In genomic region chr17:80862978-80863377, GRCh38 we compare ENCODE assay signal across 30 cellular contexts.
A peak's percentile ranks its signal among the peaks of the same experiment; 100 is the strongest.
DNase-seq lines count a peak whose midpoint lies in the region; ATAC-seq and TF ChIP-seq lines count a peak whose summit lies in the region.
"Had no signal": no experiment of that assay in that cellular context is flagged by ENCODE, and none has a peak within 500 bp of the region (broad histone marks: within the 10 kb centered on the region; RNA-seq: fewer than 3 reads in every experiment).

No MANE protein-coding gene starts in this region.

- H3K36me3 Mint-ChIP-seq in activated naive CD4-positive, alpha-beta T cell treated with anti-CD3 and anti-CD28 coated beads for 36 hours (ENCODE audit: low read depth): peaks cover 42% of the 10 kb centered on the region
- peaks cover 83% of the 10 kb centered on the region for H3K36me3 Mint-ChIP-seq in activated T-helper 2 cell treated with anti-CD3 and anti-CD28 coated beads, Interferon-gamma antibody, Interleukin-2, Interleukin-4, amounts not matched to agents 10 μg/mL and 5 μg/mL and 100 μg/mL, durations not matched to agents 14 hours and 24 hours and 36 hours (ENCODE audit: low read depth)
- H3K36me3 Mint-ChIP-seq in naive thymus-derived CD4-positive, alpha-beta T cell: peaks cover 5 to 70% (median 35%) of the 10 kb centered on the region in 5 donors

- peaks cover 9% of the 10 kb centered on the region for H3K36me3 ChIP-seq in RWPE2 (ENCODE audit: low read depth)
- peaks cover 0 to 24% (median 0%) of the 10 kb centered on the region in 3 experiments for H3K36me3 ChIP-seq in naive thymus-derived CD4-positive, alpha-beta T cell (ENCODE audit: control insufficient read depth in 2 of 3, insufficient read depth in 3 of 3, low read length in 3 of 3)
- peaks cover 3% of the 10 kb centered on the region; the same call in 1 of the 2 replicates for H3K36me3 ChIP-seq in BE2C
- H3K36me3 ChIP-seq: brain microvascular endothelial cell, suprapubic skin, upper lobe of right lung had no signal

- CTCF ChIA-PET in activated naive CD4-positive, alpha-beta T cell treated with anti-CD3 and anti-CD28 coated beads for 36 hours (lab: Charles Lee): interaction anchor here (1.1 kb wide), 1 partner anchor 15 kb away, joined by 4 read pairs; no protein-coding TSS in a partner anchor
- CTCF ChIA-PET in naive thymus-derived CD4-positive, alpha-beta T cell (lab: Charles Lee): interaction anchor here (1.4 kb wide), 1 partner anchor 214 kb away, joined by 3 read pairs; no protein-coding TSS in a partner anchor

- peak overlapping the region; percentile 84 for H3K27ac Mint-ChIP-seq in activated naive CD4-positive, alpha-beta T cell treated with anti-CD3 and anti-CD28 coated beads for 36 hours
- peak overlapping the region; percentile 75 for H3K27ac Mint-ChIP-seq in activated T-helper 2 cell treated with anti-CD3 and anti-CD28 coated beads, Interferon-gamma antibody, Interleukin-2, Interleukin-4, amounts not matched to agents 10 μg/mL and 5 μg/mL and 100 μg/mL, durations not matched to agents 14 hours and 24 hours and 36 hours
- peak overlapping the region in 7 of 9 donors; percentile 2 to 95 (median 65) for H3K27ac Mint-ChIP-seq in naive thymus-derived CD4-positive, alpha-beta T cell
- H3K27ac Mint-ChIP-seq: GM23338; HFFc6; nephron progenitor cell; stimulated activated memory B cell treated with anti-CD40 and anti-IgM and Interleukin-4, amounts not matched to agents 10 μg/mL and 1 μg/mL and 100 μg/mL, for 72 hours had no signal

- H3K9me3 ChIP-seq in RWPE2 (ENCODE audit: severe bottlenecking): no peaks in the 10 kb centered on the region
- H3K9me3 ChIP-seq in naive thymus-derived CD4-positive, alpha-beta T cell (ENCODE audit: control insufficient read depth in 2 of 3, low read length in 3 of 3): peaks cover 0 to 5% (median 0%) of the 10 kb centered on the region in 3 experiments
- H3K9me3 ChIP-seq in BE2C: no peaks in the 10 kb centered on the region
- H3K9me3 ChIP-seq: MG63, mucosa of descending colon, suprapubic skin, upper lobe of right lung had no signal

- ATAC-seq in RWPE2 (ENCODE audit: low read depth) (no peak), HG03175 (IDR thresholded peaks at IDR 0.05; ENCODE audit: unreplicated experiment) (no peak)
- ATAC-seq in naive thymus-derived CD4-positive, alpha-beta T cell: no peak
- ATAC-seq: activated CD4-positive, CD25-positive, alpha-beta regulatory T cell treated with anti-CD3 and anti-CD28 coated beads, Interleukin-2, amount 50 U/mL, for 24 hours; GM12878; GM23338; mucosa of descending colon; stimulated activated memory B cell treated with anti-CD40 and anti-IgM and Interleukin-4, amounts not matched to agents 10 μg/mL and 1 μg/mL and 100 μg/mL, for 72 hours; upper lobe of right lung had no signal

- peaks cover 83% of the 10 kb centered on the region for H3K4me1 Mint-ChIP-seq in activated naive CD4-positive, alpha-beta T cell treated with anti-CD3 and anti-CD28 coated beads for 36 hours (ENCODE audit: low read depth)
- H3K4me1 Mint-ChIP-seq in activated T-helper 2 cell treated with anti-CD3 and anti-CD28 coated beads, Interferon-gamma antibody, Interleukin-2, Interleukin-4, amounts not matched to agents 10 μg/mL and 5 μg/mL and 100 μg/mL, durations not matched to agents 14 hours and 24 hours and 36 hours (ENCODE audit: low read depth): peaks cover 69% of the 10 kb centered on the region
- peaks cover 35 to 85% (median 66%) of the 10 kb centered on the region in 7 donors for H3K4me1 Mint-ChIP-seq in naive thymus-derived CD4-positive, alpha-beta T cell

- peaks cover 30% of the 10 kb centered on the region for H3K4me1 ChIP-seq in RWPE2 (ENCODE audit: insufficient read depth, poor library complexity, severe bottlenecking)
- H3K4me1 ChIP-seq in naive thymus-derived CD4-positive, alpha-beta T cell (ENCODE audit: control insufficient read depth in 2 of 2, insufficient read depth in 2 of 2, low read length in 2 of 2): peaks cover 0 to 30% of the 10 kb centered on the region in 2 donors
- H3K4me1 ChIP-seq in BE2C: peaks cover 36% of the 10 kb centered on the region

- peak overlapping the region; percentile 96 for H3K27ac ChIP-seq in RWPE2 (ENCODE audit: poor library complexity, severe bottlenecking)
- no peak overlapping the region for H3K27ac ChIP-seq in naive thymus-derived CD4-positive, alpha-beta T cell (ENCODE audit: low read depth, low read length)
- H3K27ac ChIP-seq: brain microvascular endothelial cell, dorsolateral prefrontal cortex, suprapubic skin, upper lobe of right lung had no signal

- POLR2A ChIA-PET in naive thymus-derived CD4-positive, alpha-beta T cell (lab: Charles Lee): interaction anchor here (1.1 kb wide), 1 partner anchor 27 kb away, joined by 3 read pairs; no protein-coding TSS in a partner anchor

- H3K4me3 ChIP-seq in RWPE2 (ENCODE audit: severe bottlenecking) (no peak overlapping the region), BE2C (ENCODE audit: low read depth, low read length) (no peak overlapping the region)
- no peak overlapping the region for H3K4me3 ChIP-seq in naive thymus-derived CD4-positive, alpha-beta T cell (ENCODE audit: low read length)
- H3K4me3 ChIP-seq: dorsolateral prefrontal cortex, GM12878, GM23338, lung, MG63, mucosa of descending colon, suprapubic skin, upper lobe of right lung had no signal

- H3K27me3 ChIP-seq in RWPE2 (ENCODE audit: insufficient read depth, poor library complexity, severe bottlenecking) (no peaks in the 10 kb centered on the region), BE2C (no peaks in the 10 kb centered on the region)
- H3K27me3 ChIP-seq in naive thymus-derived CD4-positive, alpha-beta T cell (ENCODE audit: control insufficient read depth in 2 of 2, insufficient read depth in 2 of 2, low read length in 2 of 2): no peaks in the 10 kb centered on the region
- H3K27me3 ChIP-seq: brain microvascular endothelial cell, dorsolateral prefrontal cortex, MG63, suprapubic skin, upper lobe of right lung had no signal

- intact Hi-C loops in activated naive CD4-positive, alpha-beta T cell treated with anti-CD3 and anti-CD28 coated beads for 36 hours (cut with micrococcal nuclease): no loop called here
- intact Hi-C loops in activated T-helper 2 cell treated with anti-CD3 and anti-CD28 coated beads, Interferon-gamma antibody, Interleukin-2, Interleukin-4, amounts not matched to agents 10 μg/mL and 5 μg/mL and 100 μg/mL, durations not matched to agents 14 hours and 24 hours and 36 hours (cut with micrococcal nuclease): no loop called here
- intact Hi-C loops in naive thymus-derived CD4-positive, alpha-beta T cell (cut with micrococcal nuclease): loop anchor here in 1 of 2 donors (2.0 to 10.0 kb wide), 4 partner anchors 30 to 121 kb away; no protein-coding TSS in a partner anchor

- peaks cover 18% of the 10 kb centered on the region for H3K9me3 Mint-ChIP-seq in activated naive CD4-positive, alpha-beta T cell treated with anti-CD3 and anti-CD28 coated beads for 36 hours
- H3K9me3 Mint-ChIP-seq in activated T-helper 2 cell treated with anti-CD3 and anti-CD28 coated beads, Interferon-gamma antibody, Interleukin-2, Interleukin-4, amounts not matched to agents 10 μg/mL and 5 μg/mL and 100 μg/mL, durations not matched to agents 14 hours and 24 hours and 36 hours: peaks cover 20% of the 10 kb centered on the region
- H3K9me3 Mint-ChIP-seq in naive thymus-derived CD4-positive, alpha-beta T cell: peaks cover 0 to 21% (median 7%) of the 10 kb centered on the region in 11 donors
- H3K9me3 Mint-ChIP-seq: GM23338, HFFc6 had no signal

- DNase-seq in activated naive CD4-positive, alpha-beta T cell treated with anti-CD3 and anti-CD28 coated beads for 36 hours: no peak
- no peak for DNase-seq in activated naive CD4-positive, alpha-beta T cell (lab: John Stamatoyannopoulos, UW)
- no peak for DNase-seq in RWPE2 (ENCODE audit: low spot score)
- DNase-seq in activated T-helper 2 cell treated with anti-CD3 and anti-CD28 coated beads, Interferon-gamma antibody, Interleukin-2, Interleukin-4, amounts not matched to agents 10 μg/mL and 5 μg/mL and 100 μg/mL, durations not matched to agents 14 hours and 24 hours and 36 hours (ENCODE audit: low spot score): no peak
- DNase-seq in naive thymus-derived CD4-positive, alpha-beta T cell: no peak
- DNase-seq in kidney tubule cell (ENCODE audit: low spot score): no peak
- DNase-seq in BE2C: no peak
- DNase-seq: amygdala; brain microvascular endothelial cell; HFFc6; KG1; kidney glomerular epithelial cell; MG63; NCI-H1105; NCI-H187 treated with DMSO at 0.1 percent for 48 hours; NCI-H2171; NCI-H510A treated with DMSO at 0.1 percent for 48 hours; nephron progenitor cell; RPMI8226; stimulated activated CD4-positive, alpha-beta T cell treated with anti-CD3 and anti-CD28 coated beads, Interleukin-4, amount 100 ng/mL, for 24 hours; upper lobe of right lung had no signal

- no peak overlapping the region for H3K4me3 Mint-ChIP-seq in activated naive CD4-positive, alpha-beta T cell treated with anti-CD3 and anti-CD28 coated beads for 36 hours
- no peak overlapping the region for H3K4me3 Mint-ChIP-seq in activated T-helper 2 cell treated with anti-CD3 and anti-CD28 coated beads, Interferon-gamma antibody, Interleukin-2, Interleukin-4, amounts not matched to agents 10 μg/mL and 5 μg/mL and 100 μg/mL, durations not matched to agents 14 hours and 24 hours and 36 hours (ENCODE audit: low read depth)
- H3K4me3 Mint-ChIP-seq in naive thymus-derived CD4-positive, alpha-beta T cell: peak overlapping the region in 3 of 10 donors; percentile 9 to 79 (median 29)
- H3K4me3 Mint-ChIP-seq: GM23338, HFFc6, nephron progenitor cell had no signal

- TF ChIP-seq CTCF in RWPE2 (IDR thresholded peaks at IDR 0.05; ENCODE audit: poor library complexity, severe bottlenecking) (no peak), BE2C (IDR thresholded peaks at IDR 0.05; ENCODE audit: low read depth, low read length) (no peak)

- H3K27me3 Mint-ChIP-seq in activated naive CD4-positive, alpha-beta T cell treated with anti-CD3 and anti-CD28 coated beads for 36 hours (ENCODE audit: low read depth): no peaks in the 10 kb centered on the region
- H3K27me3 Mint-ChIP-seq in activated T-helper 2 cell treated with anti-CD3 and anti-CD28 coated beads, Interferon-gamma antibody, Interleukin-2, Interleukin-4, amounts not matched to agents 10 μg/mL and 5 μg/mL and 100 μg/mL, durations not matched to agents 14 hours and 24 hours and 36 hours (ENCODE audit: low read depth): no peaks in the 10 kb centered on the region
- no peaks in the 10 kb centered on the region for H3K27me3 Mint-ChIP-seq in naive thymus-derived CD4-positive, alpha-beta T cell
- H3K27me3 Mint-ChIP-seq: stimulated activated memory B cell treated with anti-CD40 and anti-IgM and Interleukin-4, amounts not matched to agents 10 μg/mL and 1 μg/mL and 100 μg/mL, for 72 hours had no signal
